In genomic region chr7:74371381-74372059, GRCh38 we compare ENCODE assay signal across 8 cellular contexts.
DNase-seq lines count a peak whose midpoint lies in the region; ATAC-seq and TF ChIP-seq lines count a peak whose summit lies in the region.

No MANE protein-coding gene starts in this region.

- 0 out of 22 replicates have a peak, but pooled peaks cover 0 to 5% (median 0%) of the 10 kb centered on the region in 11 experiments for H3K9me3 ChIP-seq in BLaER1 treated with 17β-estradiol and CSF1 and Interleukin-3, amounts not matched to agents 10 nM and 100 nM (replicated peaks in 1 of 11)
- no peaks in the 10 kb centered on the region for H3K9me3 ChIP-seq in Loucy (ENCODE audit: insufficient read depth, low read depth, low read length)

- peak; percentile 35 for DNase-seq in astrocyte of the hippocampus (ENCODE audit: low read depth, low spot score)
- DNase-seq in mesothelial cell of epicardium (ENCODE audit: low spot score in 2 of 2, unreplicated experiment in 2 of 2) = no peak
- no peak for DNase-seq in activated naive CD4-positive, alpha-beta T cell treated with anti-CD3 and anti-CD28 coated beads for 36 hours
- DNase-seq in HUDEP-2 (lab: John Stamatoyannopoulos, UW; ENCODE audit: unreplicated experiment in 76 of 76) = no peak

- intact Hi-C loops in activated naive CD4-positive, alpha-beta T cell treated with anti-CD3 and anti-CD28 coated beads for 36 hours (cut with micrococcal nuclease) = no loop called here

- no peaks in the 10 kb centered on the region for H3K9me3 Mint-ChIP-seq in mesothelial cell of epicardium
- no peaks in the 10 kb centered on the region for H3K9me3 Mint-ChIP-seq in activated naive CD4-positive, alpha-beta T cell treated with anti-CD3 and anti-CD28 coated beads for 36 hours

- peaks cover 8% of the 10 kb centered on the region for H3K36me3 Mint-ChIP-seq in mesothelial cell of epicardium
- no peaks in the 10 kb centered on the region for H3K36me3 Mint-ChIP-seq in activated naive CD4-positive, alpha-beta T cell treated with anti-CD3 and anti-CD28 coated beads for 36 hours (ENCODE audit: low read depth)

- H3K4me1 Mint-ChIP-seq in mesothelial cell of epicardium = peaks cover 11% of the 10 kb centered on the region
- H3K4me1 Mint-ChIP-seq in activated naive CD4-positive, alpha-beta T cell treated with anti-CD3 and anti-CD28 coated beads for 36 hours (ENCODE audit: low read depth) = peaks cover 4% of the 10 kb centered on the region

- no peaks in the 10 kb centered on the region for H3K27me3 ChIP-seq in BLaER1 treated with 17β-estradiol and CSF1 and Interleukin-3, amounts not matched to agents 10 nM and 100 nM
- no peaks in the 10 kb centered on the region for H3K27me3 ChIP-seq in Loucy (ENCODE audit: insufficient read depth, low read length, poor library complexity, severe bottlenecking)

- CTCF ChIA-PET in activated naive CD4-positive, alpha-beta T cell treated with anti-CD3 and anti-CD28 coated beads for 36 hours (lab: Charles Lee) = no interaction called here

- H3F3A ChIP-seq in Loucy (ENCODE audit: low read depth) = no peaks in the 10 kb centered on the region

- H3K4me3 ChIP-seq in BLaER1 treated with 17β-estradiol and CSF1 and Interleukin-3, amounts not matched to agents 10 nM and 100 nM = no peak overlapping the region
- peak overlapping the region; percentile 25 for H3K4me3 ChIP-seq in Loucy (ENCODE audit: low read length, poor library complexity, severe bottlenecking)

- peaks cover 29 to 64% (median 55%) of the 10 kb centered on the region in 11 experiments for H3K36me3 ChIP-seq in BLaER1 treated with 17β-estradiol and CSF1 and Interleukin-3, amounts not matched to agents 10 nM and 100 nM
- H3K36me3 ChIP-seq in Loucy (ENCODE audit: insufficient read depth, low read length) = peaks cover 5% of the 10 kb centered on the region; the same call in 1 of the 2 replicates

- peak overlapping the region; percentile 43 for H3K27ac Mint-ChIP-seq in mesothelial cell of epicardium
- no peak overlapping the region for H3K27ac Mint-ChIP-seq in activated naive CD4-positive, alpha-beta T cell treated with anti-CD3 and anti-CD28 coated beads for 36 hours

- TF ChIP-seq CTCF in Loucy (conservative IDR thresholded peaks at IDR 0.05; ENCODE audit: low read length) (no peak), mesothelial cell of epicardium (IDR thresholded peaks at IDR 0.05; ENCODE audit: unreplicated experiment) (no peak)

- H3K4me3 Mint-ChIP-seq in mesothelial cell of epicardium = peak overlapping the region; percentile 5
- no peak overlapping the region for H3K4me3 Mint-ChIP-seq in activated naive CD4-positive, alpha-beta T cell treated with anti-CD3 and anti-CD28 coated beads for 36 hours

- no peak overlapping the region for H3K27ac ChIP-seq in BLaER1 treated with 17β-estradiol and CSF1 and Interleukin-3, amounts not matched to agents 10 nM and 100 nM

- H3K9me2 ChIP-seq in Loucy (replicated peaks; ENCODE audit: low read depth, low read length) = no peaks in the 10 kb centered on the region

- peak overlapping the region in 10 of 11 experiments; percentile 0 to 55 (median 40); a peak in 11 of 22 replicates for H3K4me2 ChIP-seq in BLaER1 treated with 17β-estradiol and CSF1 and Interleukin-3, amounts not matched to agents 10 nM and 100 nM
- peak overlapping the region; percentile 40 for H3K4me2 ChIP-seq in Loucy (ENCODE audit: low read depth, low read length, poor library complexity, severe bottlenecking)

- ATAC-seq in GM21447 (IDR thresholded peaks at IDR 0.05; ENCODE audit: unreplicated experiment) (no peak), HG02763 (IDR thresholded peaks at IDR 0.05; ENCODE audit: unreplicated experiment) (no peak)

- no peaks in the 10 kb centered on the region for H3K79me2 ChIP-seq in Loucy (ENCODE audit: insufficient read depth, low read length)

- peaks cover 0 to 13% (median 7%) of the 10 kb centered on the region in 11 experiments; a peak in 9 of 22 replicates for H4K20me1 ChIP-seq in BLaER1 treated with 17β-estradiol and CSF1 and Interleukin-3, amounts not matched to agents 10 nM and 100 nM
- H4K20me1 ChIP-seq in Loucy (ENCODE audit: insufficient read depth, low read length, poor library complexity, severe bottlenecking) = no peaks in the 10 kb centered on the region

- H3K9ac ChIP-seq in BLaER1 treated with 17β-estradiol and CSF1 and Interleukin-3, amounts not matched to agents 10 nM and 100 nM = 0 out of 22 replicates have a peak overlapping the region, but pooled peaks of 1 of the 11 experiments have one; percentile 9
- peak overlapping the region; percentile 32 for H3K9ac ChIP-seq in Loucy (ENCODE audit: low read depth, low read length, poor library complexity, severe bottlenecking)

- H2AFZ ChIP-seq in Loucy (ENCODE audit: low read length) = peak overlapping the region; percentile 58; the same call in 1 of the 2 replicates

- H3K27me3 Mint-ChIP-seq in mesothelial cell of epicardium (ENCODE audit: low read depth) = peaks cover 9% of the 10 kb centered on the region
- no peaks in the 10 kb centered on the region for H3K27me3 Mint-ChIP-seq in activated naive CD4-positive, alpha-beta T cell treated with anti-CD3 and anti-CD28 coated beads for 36 hours (ENCODE audit: low read depth)

- H3K4me1 ChIP-seq in BLaER1 treated with 17β-estradiol and CSF1 and Interleukin-3, amounts not matched to agents 10 nM and 100 nM = peaks cover 10 to 40% (median 35%) of the 10 kb centered on the region in 10 experiments; a peak in 19 of 20 replicates
- peaks cover 4% of the 10 kb centered on the region for H3K4me1 ChIP-seq in Loucy (ENCODE audit: insufficient read depth, low read length, poor library complexity, severe bottlenecking)
